In the genomic region with DNA sequence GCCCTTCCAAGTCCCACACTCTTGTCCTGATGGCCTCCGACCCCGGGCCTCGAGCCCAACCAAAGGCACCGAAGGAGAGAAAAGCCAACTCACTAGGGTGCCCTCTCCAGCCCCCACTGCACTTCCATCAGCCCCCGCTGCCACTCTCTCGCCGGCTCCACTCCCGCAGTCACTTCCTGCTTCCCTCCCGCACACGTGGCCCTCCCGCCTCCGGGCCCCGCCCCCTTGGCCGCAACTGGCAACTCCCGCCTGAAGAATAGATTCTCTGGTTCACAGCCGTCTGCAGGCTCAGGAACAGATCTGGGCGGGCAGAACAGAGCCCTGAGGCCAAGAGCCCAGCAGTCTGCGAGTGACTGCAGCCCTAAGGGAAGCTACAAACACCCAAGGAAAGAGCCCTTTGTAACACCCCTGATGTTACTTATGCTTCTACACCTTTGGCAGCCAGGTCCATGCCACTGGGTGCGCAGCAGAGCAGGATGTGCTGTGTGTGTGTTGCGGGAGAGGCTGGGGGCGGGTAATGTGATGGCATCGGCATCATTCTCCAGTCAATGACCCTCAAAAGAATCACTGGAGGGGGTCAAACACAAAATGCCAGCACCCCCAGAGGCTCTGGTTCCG, we compare ENCODE assay signal across 8 cellular contexts. TPM values are rescaled to one million over a fixed set of nuclear protein-coding genes. Genes with fewer than 3 reads are reported as not detected.
DNase-seq lines count a peak whose midpoint lies in the region; ATAC-seq and TF ChIP-seq lines count a peak whose summit lies in the region.

A gene with protein sequence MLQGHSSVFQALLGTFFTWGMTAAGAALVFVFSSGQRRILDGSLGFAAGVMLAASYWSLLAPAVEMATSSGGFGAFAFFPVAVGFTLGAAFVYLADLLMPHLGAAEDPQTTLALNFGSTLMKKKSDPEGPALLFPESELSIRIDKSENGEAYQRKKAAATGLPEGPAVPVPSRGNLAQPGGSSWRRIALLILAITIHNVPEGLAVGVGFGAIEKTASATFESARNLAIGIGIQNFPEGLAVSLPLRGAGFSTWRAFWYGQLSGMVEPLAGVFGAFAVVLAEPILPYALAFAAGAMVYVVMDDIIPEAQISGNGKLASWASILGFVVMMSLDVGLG (minus strand): TSS at position 171 of the 618 bp plus-strand sequence. CDS start 3,924 bp downstream, outside the sequence.

- WGBS in tibial nerve, 2 donors = 5 to 10% methylated on average over 23 of the region's 23 CpGs

- H3K9me3 ChIP-seq in SU-DHL-6 (ENCODE audit: insufficient read depth, low read length) (no peaks in the 10 kb centered on the region), parathyroid adenoma (ENCODE audit: control insufficient read depth, low read length) (no peaks in the 10 kb centered on the region), tibial nerve (no peaks in the 10 kb centered on the region)

- ATAC-seq in HG02623 (IDR thresholded peaks at IDR 0.05; ENCODE audit: unreplicated experiment) (peak; percentile 98), Right ventricle myocardium superior (ENCODE audit: poor library complexity) (peak; percentile 100)
- peak; percentile 96 for ATAC-seq in activated naive CD8-positive, alpha-beta T cell treated with anti-CD3 and anti-CD28 coated beads, Interleukin-2, amount 10 ng/mL, durations not matched to agents 7 days and 5 days (ENCODE audit: low read depth)

- H3K9me2 ChIP-seq in SU-DHL-6 (replicated peaks; ENCODE audit: insufficient read depth, low read length) = no peaks in the 10 kb centered on the region

- no peak for TF ChIP-seq CTCF in GM10266 (IDR thresholded peaks at IDR 0.05; ENCODE audit: control insufficient read depth, insufficient read depth, low read depth, missing control alignments)
- TF ChIP-seq CTCF in SU-DHL-6 (IDR thresholded peaks at IDR 0.05; ENCODE audit: insufficient read depth, low read length, poor library complexity, severe bottlenecking) = no peak
- TF ChIP-seq CTCF in parathyroid adenoma (IDR thresholded peaks at IDR 0.05) = no peak
- peak in 1 of 5 experiments; percentile 33 for TF ChIP-seq CTCF in tibial nerve (IDR thresholded peaks at IDR 0.05)

- H3K79me2 ChIP-seq in SU-DHL-6 (ENCODE audit: insufficient read depth, low read length) = peaks cover 8% of the 10 kb centered on the region
- H3K79me2 ChIP-seq in parathyroid adenoma = no peaks in the 10 kb centered on the region

- peak within 1 kb of the TSS; percentile 99 for H3K27ac Mint-ChIP-seq in activated naive CD8-positive, alpha-beta T cell treated with anti-CD3 and anti-CD28 coated beads, Interleukin-2, amount 10 ng/mL, durations not matched to agents 7 days and 5 days

- peak within 1 kb of the TSS; percentile 100 for H3K4me3 Mint-ChIP-seq in activated naive CD8-positive, alpha-beta T cell treated with anti-CD3 and anti-CD28 coated beads, Interleukin-2, amount 10 ng/mL, durations not matched to agents 7 days and 5 days

- POLR2A ChIA-PET in activated naive CD8-positive, alpha-beta T cell treated with anti-CD3 and anti-CD28 coated beads, Interleukin-2, amount 10 ng/mL, durations not matched to agents 7 days and 5 days (lab: Charles Lee) = interaction anchor here (0.6 to 1.7 kb wide), 2 partner anchors 56 to 366 kb away, joined by 4 to 5 read pairs; no protein-coding TSS in a partner anchor

- peaks cover 5% of the 10 kb centered on the region for H3K27me3 Mint-ChIP-seq in activated naive CD8-positive, alpha-beta T cell treated with anti-CD3 and anti-CD28 coated beads, Interleukin-2, amount 10 ng/mL, durations not matched to agents 7 days and 5 days

- H3K27me3 ChIP-seq in SU-DHL-6 (ENCODE audit: low read length) (no peaks in the 10 kb centered on the region), parathyroid adenoma (ENCODE audit: control insufficient read depth, insufficient read depth, low read length) (no peaks in the 10 kb centered on the region), tibial nerve (no peaks in the 10 kb centered on the region)

- H3K4me3 ChIP-seq in SU-DHL-6 (ENCODE audit: insufficient read depth, low read length, poor library complexity, severe bottlenecking) (peak within 1 kb of the TSS; percentile 81), parathyroid adenoma (ENCODE audit: low read depth, low read length) (peak within 1 kb of the TSS; percentile 60), tibial nerve (peak within 1 kb of the TSS; percentile 54 to 89 (median 68))

- peak; percentile 76 to 85 for TF ChIP-seq EP300 in tibial nerve (IDR thresholded peaks at IDR 0.05)

- H3K36me3 Mint-ChIP-seq in activated naive CD8-positive, alpha-beta T cell treated with anti-CD3 and anti-CD28 coated beads, Interleukin-2, amount 10 ng/mL, durations not matched to agents 7 days and 5 days = peaks cover 7% of the 10 kb centered on the region

- H3K27ac ChIP-seq in SU-DHL-6 (ENCODE audit: low read depth, low read length) (no peak within 1 kb of the TSS), parathyroid adenoma (no peak within 1 kb of the TSS), tibial nerve (peak within 1 kb of the TSS in 3 of 4 donors; percentile 58 to 86 (median 83))

- peaks cover 16% of the 10 kb centered on the region for H3K4me1 Mint-ChIP-seq in activated naive CD8-positive, alpha-beta T cell treated with anti-CD3 and anti-CD28 coated beads, Interleukin-2, amount 10 ng/mL, durations not matched to agents 7 days and 5 days

- H3K9ac ChIP-seq in SU-DHL-6 (ENCODE audit: low read length) (peak within 1 kb of the TSS; percentile 81), parathyroid adenoma (no peak within 1 kb of the TSS)

- DNase-seq in GM10266 (ENCODE audit: extremely low spot score) (peak; percentile 87), NCI-H1105 (lab: John Stamatoyannopoulos, UW) (peak; percentile 88), Right ventricle myocardium superior (peak; percentile 95), tibial nerve (ENCODE audit: low spot score in 2 of 2) (peak; percentile 81 to 86)
- DNase-seq in activated naive CD8-positive, alpha-beta T cell treated with anti-CD3 and anti-CD28 coated beads, Interleukin-2, amount 10 ng/mL, durations not matched to agents 7 days and 5 days = peak; percentile 91

- peak in 1 of 2 donors; percentile 19 for TF ChIP-seq POLR2A in tibial nerve (IDR thresholded peaks at IDR 0.05)

- intact Hi-C loops in Right ventricle myocardium superior (cut with DNase I) = no loop called here

- H2AFZ ChIP-seq in SU-DHL-6 (ENCODE audit: low read depth, low read length, severe bottlenecking) = peak within 1 kb of the TSS; percentile 99
- peak within 1 kb of the TSS; percentile 87 for H2AFZ ChIP-seq in parathyroid adenoma

- H4K20me1 ChIP-seq in SU-DHL-6 (ENCODE audit: low read depth, low read length) = no peaks in the 10 kb centered on the region

- H3K36me3 ChIP-seq in SU-DHL-6 (ENCODE audit: low read length) = no peaks in the 10 kb centered on the region
- H3K36me3 ChIP-seq in parathyroid adenoma (ENCODE audit: control insufficient read depth, insufficient read depth, low read length) = no peaks in the 10 kb centered on the region
- H3K36me3 ChIP-seq in tibial nerve = peaks cover 0 to 12% (median 0%) of the 10 kb centered on the region in 3 donors

- H3K4me2 ChIP-seq in SU-DHL-6 (ENCODE audit: low read depth, low read length, poor library complexity, severe bottlenecking) = peak within 1 kb of the TSS; percentile 73
- peak within 1 kb of the TSS; percentile 74 for H3K4me2 ChIP-seq in parathyroid adenoma (ENCODE audit: low read length)

- H3K9me3 Mint-ChIP-seq in activated naive CD8-positive, alpha-beta T cell treated with anti-CD3 and anti-CD28 coated beads, Interleukin-2, amount 10 ng/mL, durations not matched to agents 7 days and 5 days = no peaks in the 10 kb centered on the region

- H3K4me1 ChIP-seq in parathyroid adenoma (no peaks in the 10 kb centered on the region), tibial nerve (peaks cover 0 to 42% (median 28%) of the 10 kb centered on the region in 4 donors)

- no peaks in the 10 kb centered on the region; the same call in 1 of the 2 replicates for H3F3A ChIP-seq in SU-DHL-6 (ENCODE audit: insufficient read depth)

RNA-seq across cellular contexts. Expression of the gene that starts here (rescaled TPM):
- total RNA-seq in activated naive CD8-positive, alpha-beta T cell treated with anti-CD3 and anti-CD28 coated beads, Interleukin-2, amount 10 ng/mL, durations not matched to agents 7 days and 5 days = 10 to 100 TPM; 18.2 to 18.8 TPM
- total RNA-seq in Right ventricle myocardium superior = 5.5 TPM
- total RNA-seq in tibial nerve = 10 to 100 TPM; 19.9 to 48.4 (median 37.5) TPM

Comparison
In these comparisons a context has a peak if more than half of its experiments do, and no peak if none do; other contexts are left out.
1. H3K27ac ChIP-seq: peak in tibial nerve (3 of 4); none in SU-DHL-6 (single experiment) and parathyroid adenoma (single experiment).
2. Peak in every context shown above with its lines, with median percentiles within 50 percentile points of each other: DNase-seq, ATAC-seq and H3K4me3 ChIP-seq.